Comparison of ENCODE assay signal across 20 cellular contexts in genomic region chr1:224881762-224882211, GRCh38. TPM values are rescaled to one million over a fixed set of nuclear protein-coding genes. Genes with fewer than 3 reads are reported as not detected.
"Had no signal": no experiment of that assay in that cellular context is flagged by ENCODE, and none has a peak within 500 bp of the region (broad histone marks: within the 10 kb centered on the region; RNA-seq: fewer than 3 reads in every experiment).

No MANE protein-coding gene starts in this region.

- H3K4me1 Mint-ChIP-seq: activated B cell treated with CpG ODN at 0.5 μM for 24 hours; activated CD4-positive, alpha-beta T cell treated with anti-CD3 and anti-CD28 coated beads, Interleukin-2, amount 10 ng/mL, durations not matched to agents 24 days and 14 days; activated naive CD8-positive, alpha-beta T cell treated with anti-CD3 and anti-CD28 coated beads, Interleukin-2, amount 10 ng/mL, durations not matched to agents 7 days and 5 days; naive thymus-derived CD8-positive, alpha-beta T cell; stimulated activated naive B cell treated with anti-CD40 and anti-IgM and Interleukin-4, amounts not matched to agents 10 μg/mL and 1 μg/mL and 100 μg/mL, for 72 hours; T-helper 17 cell had no signal

- H3K36me3 Mint-ChIP-seq: activated naive CD8-positive, alpha-beta T cell treated with anti-CD3 and anti-CD28 coated beads, Interleukin-2, amount 10 ng/mL, durations not matched to agents 7 days and 5 days; stimulated activated naive B cell treated with anti-CD40 and anti-IgM and Interleukin-4, amounts not matched to agents 10 μg/mL and 1 μg/mL and 100 μg/mL, for 72 hours had no signal

- DNase-seq: activated B cell treated with CpG ODN at 0.5 μM for 24 hours; activated CD4-positive, alpha-beta T cell treated with anti-CD3 and anti-CD28 coated beads, Interleukin-2, amount 10 ng/mL, durations not matched to agents 24 days and 14 days; activated CD8-positive, alpha-beta memory T cell treated with anti-CD3 and anti-CD28 coated beads for 24 hours; activated naive CD4-positive, alpha-beta T cell; activated naive CD8-positive, alpha-beta T cell treated with anti-CD3 and anti-CD28 coated beads, Interleukin-2, amount 10 ng/mL, durations not matched to agents 7 days and 5 days; activated T-cell treated with anti-CD3 and anti-CD28 coated beads for 4 hours; cerebellar nuclear complex; effector CD8-positive, alpha-beta T cell; esophagus squamous epithelium; islet precursor cell; mammary epithelial cell; naive thymus-derived CD8-positive, alpha-beta T cell; stimulated activated CD4-positive, alpha-beta T cell treated with anti-CD3 and anti-CD28 coated beads, Interleukin-4, amount 100 ng/mL, for 1 hour; stimulated activated naive B cell treated with anti-CD40 and anti-IgM and Interleukin-4, amounts not matched to agents 10 μg/mL and 1 μg/mL and 100 μg/mL, for 72 hours; substantia nigra; T-helper 17 cell; transverse colon had no signal

- H3K27ac Mint-ChIP-seq: activated B cell treated with CpG ODN at 0.5 μM for 24 hours; activated CD4-positive, alpha-beta T cell treated with anti-CD3 and anti-CD28 coated beads, Interleukin-2, amount 10 ng/mL, durations not matched to agents 24 days and 14 days; activated naive CD8-positive, alpha-beta T cell treated with anti-CD3 and anti-CD28 coated beads, Interleukin-2, amount 10 ng/mL, durations not matched to agents 7 days and 5 days; naive thymus-derived CD8-positive, alpha-beta T cell; stimulated activated naive B cell treated with anti-CD40 and anti-IgM and Interleukin-4, amounts not matched to agents 10 μg/mL and 1 μg/mL and 100 μg/mL, for 72 hours; T-helper 17 cell had no signal

- H3K36me3 ChIP-seq: esophagus squamous epithelium, neutrophil, transverse colon had no signal

- ATAC-seq: naive thymus-derived CD8-positive, alpha-beta T cell; stimulated activated naive B cell treated with anti-CD40 and anti-IgM and Interleukin-4, amounts not matched to agents 10 μg/mL and 1 μg/mL and 100 μg/mL, for 72 hours; T-helper 17 cell had no signal

- H3K4me3 ChIP-seq: esophagus squamous epithelium, hepatocyte, transverse colon had no signal

- H3K4me3 Mint-ChIP-seq: activated B cell treated with CpG ODN at 0.5 μM for 24 hours; activated CD4-positive, alpha-beta T cell treated with anti-CD3 and anti-CD28 coated beads, Interleukin-2, amount 10 ng/mL, durations not matched to agents 24 days and 14 days; activated naive CD8-positive, alpha-beta T cell treated with anti-CD3 and anti-CD28 coated beads, Interleukin-2, amount 10 ng/mL, durations not matched to agents 7 days and 5 days; naive thymus-derived CD8-positive, alpha-beta T cell; stimulated activated naive B cell treated with anti-CD40 and anti-IgM and Interleukin-4, amounts not matched to agents 10 μg/mL and 1 μg/mL and 100 μg/mL, for 72 hours; T-helper 17 cell had no signal

- H3K79me2 ChIP-seq: hepatocyte, parathyroid adenoma had no signal

- H3K4me2 ChIP-seq: hepatocyte had no signal

- H3K4me1 ChIP-seq: esophagus squamous epithelium had no signal

- H2AFZ ChIP-seq: hepatocyte, parathyroid adenoma had no signal

- H3K27ac ChIP-seq: esophagus squamous epithelium, neutrophil, parathyroid adenoma, transverse colon had no signal

- H3K27me3 ChIP-seq: hepatocyte, neutrophil, transverse colon had no signal

- H3K9ac ChIP-seq: parathyroid adenoma had no signal

- H3K9me3 ChIP-seq: neutrophil had no signal

RNA-seq across cellular contexts. Expression of gene DNAH14, which starts 47.7 kb away (rescaled TPM):
- total RNA-seq: activated B cell treated with CpG ODN at 0.5 μM for 24 hours; activated CD4-positive, alpha-beta T cell treated with anti-CD3 and anti-CD28 coated beads, Interleukin-2, amount 10 ng/mL, durations not matched to agents 24 days and 14 days; activated naive CD8-positive, alpha-beta T cell treated with anti-CD3 and anti-CD28 coated beads, Interleukin-2, amount 10 ng/mL, durations not matched to agents 7 days and 5 days had no signal
